22 cellular contexts compared by ENCODE assay signal in the genomic region with DNA sequence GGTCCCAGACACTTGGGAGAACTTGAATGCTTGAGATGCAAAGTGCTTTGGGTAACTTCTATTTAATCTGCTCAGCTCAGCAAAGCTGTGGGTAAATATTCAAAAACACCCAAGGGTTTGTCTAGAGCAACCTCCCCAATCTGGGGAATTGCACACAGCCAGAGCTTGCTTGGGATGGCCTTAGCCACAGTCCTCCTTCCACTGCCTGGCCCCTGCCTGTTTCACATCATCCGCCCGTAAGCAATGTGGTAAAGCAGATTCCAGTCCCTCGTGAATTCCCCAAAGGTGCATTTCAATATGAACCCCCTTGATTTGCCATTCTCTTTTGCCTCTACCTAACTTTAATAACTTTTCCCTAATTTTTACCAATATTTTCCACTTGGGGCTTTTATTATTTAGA.
"Had no signal": no experiment of that assay in that cellular context is flagged by ENCODE, and none has a peak within 500 bp of the region (broad histone marks: within the 10 kb centered on the region; RNA-seq: fewer than 3 reads in every experiment).

No MANE protein-coding gene starts in this region.

- H3K4me1 Mint-ChIP-seq: IgD-negative memory B cell had no signal

- H3K4me2 ChIP-seq: KMS-11 had no signal

- H3K4me1 ChIP-seq: SJCRH30 had no signal

- H3K36me3 ChIP-seq: SJCRH30 had no signal

- H3K27me3 ChIP-seq: SJCRH30 had no signal

- H3K4me3 ChIP-seq: K562, SJCRH30 had no signal

- H3K4me3 Mint-ChIP-seq: IgD-negative memory B cell had no signal

- DNase-seq: Kasumi-1, MM.1S, NCI-H1092 treated with DMSO at 0.1 percent for 48 hours, NCI-H1436, NCI-H187, NCI-H2029, NCI-H2081 treated with DMSO at 0.1 percent for 48 hours, NCI-H2171, NCI-H226, NCI-H446, NCI-H510A, NCI-H524 treated with DMSO at 0.1 percent for 48 hours, NCI-H774, PC-3, SHP77 treated with DMSO at 0.1 percent for 48 hours, SJCRH30 had no signal

- H3K27ac ChIP-seq: KMS-11, RWPE1, SJCRH30 had no signal

- H3K9me3 Mint-ChIP-seq: IgD-negative memory B cell had no signal

- H3K27ac Mint-ChIP-seq: IgD-negative memory B cell had no signal

- H3K9me3 ChIP-seq: SJCRH30 had no signal

- H3K9ac ChIP-seq: KMS-11 had no signal

- ATAC-seq: K562, Panc1, PC-3, SK-N-SH treated with all-trans-retinoic acid at 6 μM for 48 hours had no signal
